In genomic region chr6:14857501-14857900, GRCh38 we compare ENCODE assay signal across 9 cellular contexts.
DNase-seq lines count a peak whose midpoint lies in the region; ATAC-seq, FAIRE-seq and TF ChIP-seq lines count a peak whose summit lies in the region.
"Had no signal": no experiment of that assay in that cellular context is flagged by ENCODE, and none has a peak within 500 bp of the region (broad histone marks: within the 10 kb centered on the region; RNA-seq: fewer than 3 reads in every experiment).

No MANE protein-coding gene starts in this region.

- no peaks in the 10 kb centered on the region for H3K27me3 ChIP-seq in effector memory CD4-positive, alpha-beta T cell (replicated peaks; ENCODE audit: control insufficient read depth, insufficient read depth, low read length, poor library complexity, severe bottlenecking)
- H3K27me3 ChIP-seq in dorsolateral prefrontal cortex (peaks cover 0 to 3% (median 0%) of the 10 kb centered on the region in 45 donors), PC-3 (ENCODE audit: low read length) (no peaks in the 10 kb centered on the region)
- H3K27me3 ChIP-seq: esophagus muscularis mucosa had no signal

- H3K36me3 ChIP-seq in effector memory CD4-positive, alpha-beta T cell (ENCODE audit: control insufficient read depth, insufficient read depth, low read length) = no peaks in the 10 kb centered on the region
- H3K36me3 ChIP-seq in PC-3 (ENCODE audit: low read depth, low read length) = no peaks in the 10 kb centered on the region
- H3K36me3 ChIP-seq: esophagus muscularis mucosa had no signal

- no peaks in the 10 kb centered on the region for H3K79me2 ChIP-seq in PC-3 (ENCODE audit: low read length)

- peak overlapping the region; percentile 88 for H3K27ac Mint-ChIP-seq in activated CD8-positive, alpha-beta T cell treated with anti-CD3 and anti-CD28 coated beads for 36 hours

- no peaks in the 10 kb centered on the region for H4K20me1 ChIP-seq in PC-3 (ENCODE audit: low read length)

- FAIRE-seq in GM12891 (lab: Jason Lieb, UNC) = peak; percentile 67

- H3K27me3 Mint-ChIP-seq in activated CD8-positive, alpha-beta T cell treated with anti-CD3 and anti-CD28 coated beads for 36 hours = no peaks in the 10 kb centered on the region

- DNase-seq in GM12891 (ENCODE audit: insufficient read length, low spot score) (no peak), dorsolateral prefrontal cortex (no peak), PC-3 (no peak), COR-L47 (lab: John Stamatoyannopoulos, UW) (no peak), DMS114 treated with DMSO at 0.1 percent for 48 hours (lab: John Stamatoyannopoulos, UW; ENCODE audit: unreplicated experiment) (no peak)
- peak; percentile 93 for DNase-seq in activated CD8-positive, alpha-beta T cell treated with anti-CD3 and anti-CD28 coated beads for 36 hours
- DNase-seq in effector memory CD4-positive, alpha-beta T cell = peak; percentile 41 to 64 (median 59)
- peak; percentile 40 to 79 (median 51) for DNase-seq in stimulated activated CD4-positive, alpha-beta T cell treated with anti-CD3 and anti-CD28 coated beads, TNF-alpha, amount 100 ng/mL, for 24 hours (ENCODE audit: low read depth in 3 of 3)

- no peaks in the 10 kb centered on the region for H3K36me3 Mint-ChIP-seq in activated CD8-positive, alpha-beta T cell treated with anti-CD3 and anti-CD28 coated beads for 36 hours (ENCODE audit: low read depth)

- no peaks in the 10 kb centered on the region for H3K9me3 Mint-ChIP-seq in activated CD8-positive, alpha-beta T cell treated with anti-CD3 and anti-CD28 coated beads for 36 hours

- no TSS peak for BruUV-seq in PC-3 (replicated peaks; lab: Mats Ljungman, UMichigan)

- H3K4me3 Mint-ChIP-seq in activated CD8-positive, alpha-beta T cell treated with anti-CD3 and anti-CD28 coated beads for 36 hours = peak overlapping the region; percentile 18

- CTCF ChIA-PET in activated CD8-positive, alpha-beta T cell treated with anti-CD3 and anti-CD28 coated beads for 36 hours (lab: Charles Lee) = interaction anchor here (1.0 kb wide), 2 partner anchors 10 to 327 kb away, joined by 3 to 4 read pairs; no protein-coding TSS in a partner anchor
- CTCF ChIA-PET in PC-3 (lab: Charles Lee) = no interaction called here

- TF ChIP-seq POLR2A in GM12891 (IDR thresholded peaks at IDR 0.05; ENCODE audit: low read depth, low read length) = no peak

- no peak overlapping the region for H3K4me2 ChIP-seq in PC-3 (ENCODE audit: low read length)

- POLR2A ChIA-PET in activated CD8-positive, alpha-beta T cell treated with anti-CD3 and anti-CD28 coated beads for 36 hours (lab: Charles Lee) = interaction anchor here (0.6 to 5.8 kb wide), 4 partner anchors 11 to 122 kb away, joined by 3 to 50 read pairs (median 4); no protein-coding TSS in a partner anchor
- POLR2A ChIA-PET in PC-3 (lab: Charles Lee; ENCODE audit: unreplicated experiment) = no interaction called here

- no peaks in the 10 kb centered on the region for H3F3A ChIP-seq in PC-3 (ENCODE audit: low read length, unreplicated experiment)

- no peaks in the 10 kb centered on the region for H3K9me3 ChIP-seq in effector memory CD4-positive, alpha-beta T cell (ENCODE audit: control insufficient read depth, low read length)
- H3K9me3 ChIP-seq in PC-3 (ENCODE audit: low read length) = no peaks in the 10 kb centered on the region
- H3K9me3 ChIP-seq: esophagus muscularis mucosa had no signal

- H3K9ac ChIP-seq in PC-3 (ENCODE audit: low read length) = no peak overlapping the region

- peaks cover 52% of the 10 kb centered on the region for H3K4me1 Mint-ChIP-seq in activated CD8-positive, alpha-beta T cell treated with anti-CD3 and anti-CD28 coated beads for 36 hours (ENCODE audit: low read depth)

- peak overlapping the region; percentile 18 for H3K4me3 ChIP-seq in effector memory CD4-positive, alpha-beta T cell (ENCODE audit: insufficient read depth, low read depth, low read length, poor library complexity, severe bottlenecking)
- no peak overlapping the region for H3K4me3 ChIP-seq in dorsolateral prefrontal cortex
- H3K4me3 ChIP-seq in PC-3 (ENCODE audit: low read length) = no peak overlapping the region
- H3K4me3 ChIP-seq: esophagus muscularis mucosa had no signal

- no peak overlapping the region for H2AFZ ChIP-seq in PC-3 (ENCODE audit: low read length)

- no peaks in the 10 kb centered on the region for H3K9me2 ChIP-seq in PC-3 (replicated peaks; ENCODE audit: low read length)

- H3K27ac ChIP-seq in effector memory CD4-positive, alpha-beta T cell (ENCODE audit: insufficient read depth, low read length, poor library complexity, severe bottlenecking) = no peak overlapping the region
- H3K27ac ChIP-seq in dorsolateral prefrontal cortex = no peak overlapping the region
- H3K27ac ChIP-seq in PC-3 (ENCODE audit: low read length) = no peak overlapping the region
- H3K27ac ChIP-seq: esophagus muscularis mucosa had no signal

- H3K4me1 ChIP-seq in effector memory CD4-positive, alpha-beta T cell (ENCODE audit: control insufficient read depth, insufficient read depth, low read length, poor library complexity, severe bottlenecking) = no peaks in the 10 kb centered on the region
- no peaks in the 10 kb centered on the region for H3K4me1 ChIP-seq in PC-3 (ENCODE audit: insufficient read depth, low read length)
- H3K4me1 ChIP-seq: esophagus muscularis mucosa had no signal

- intact Hi-C loops in activated CD8-positive, alpha-beta T cell treated with anti-CD3 and anti-CD28 coated beads for 36 hours (cut with micrococcal nuclease) = loop anchor here (5.0 kb wide), 2 partner anchors 105 to 125 kb away; no protein-coding TSS in a partner anchor
- intact Hi-C loops in dorsolateral prefrontal cortex (cut with DNase I) = no loop called here
- intact Hi-C loops in PC-3 (cut with micrococcal nuclease) = no loop called here

- ATAC-seq in activated CD8-positive, alpha-beta T cell treated with anti-CD3 and anti-CD28 coated beads for 36 hours = peak; percentile 90
- ATAC-seq in PC-3 = no peak

- TF ChIP-seq CTCF in activated CD8-positive, alpha-beta T cell treated with anti-CD3 and anti-CD28 coated beads for 36 hours (IDR thresholded peaks at IDR 0.05) = no peak
- TF ChIP-seq CTCF in dorsolateral prefrontal cortex (IDR thresholded peaks at IDR 0.05 in 54 of 56, conservative IDR thresholded peaks at IDR 0.05 in 2 of 56; ENCODE audit: low read depth in 1 of 56, partially characterized antibody in 56 of 56) (no peak), PC-3 (conservative IDR thresholded peaks at IDR 0.05; ENCODE audit: low read depth, low read length) (no peak)

TF ChIP-seq in GM12891, 5 proteins besides CTCF, POLR2A, EP300 and RAD21:
- TF ChIP-seq POLR2AphosphoS5 (IDR thresholded peaks at IDR 0.05; ENCODE audit: low read depth, low read length) (no peak), SPI1 (IDR thresholded peaks at IDR 0.05; ENCODE audit: low read depth, low read length) (peak; percentile 62), POU2F2 (IDR thresholded peaks at IDR 0.05; ENCODE audit: low read depth, low read length) (no peak), PAX5 (IDR thresholded peaks at IDR 0.05; ENCODE audit: insufficient read depth, low read length, severe bottlenecking) (no peak)

Comparison
In these comparisons a context has a peak if more than half of its experiments do, and no peak if none do; other contexts are left out.
1. DNase-seq: peak in activated CD8-positive, alpha-beta T cell treated with anti-CD3 and anti-CD28 coated beads for 36 hours (single experiment), effector memory CD4-positive, alpha-beta T cell (3 of 3) and stimulated activated CD4-positive, alpha-beta T cell treated with anti-CD3 and anti-CD28 coated beads, TNF-alpha, amount 100 ng/mL, for 24 hours (3 of 3); none in GM12891 (single experiment), dorsolateral prefrontal cortex (0 of 10), PC-3 (single experiment), COR-L47 (single experiment) and DMS114 treated with DMSO at 0.1 percent for 48 hours (single experiment).